ENCODE assay signal across 8 cellular contexts in genomic region chr13:98543380-98544104, GRCh38. TPM values are rescaled to one million over a fixed set of nuclear protein-coding genes. Genes with fewer than 3 reads are reported as not detected.
DNase-seq lines count a peak whose midpoint lies in the region; ATAC-seq and TF ChIP-seq lines count a peak whose summit lies in the region.

No MANE protein-coding gene starts in this region.

- no peaks in the 10 kb centered on the region for H3K27me3 ChIP-seq in thoracic aorta (replicated peaks; ENCODE audit: insufficient read depth)

- peaks cover 95% of the 10 kb centered on the region for H3K4me1 Mint-ChIP-seq in activated T-cell treated with anti-CD3 and anti-CD28 coated beads, Interleukin-2, amount 50 U/mL, for 24 hours (ENCODE audit: low read depth)
- peaks cover 78 to 90% of the 10 kb centered on the region in 2 donors for H3K4me1 Mint-ChIP-seq in immature natural killer cell

- H3K27ac ChIP-seq in thoracic aorta: no peak overlapping the region

- H3K9me3 Mint-ChIP-seq in activated T-cell treated with anti-CD3 and anti-CD28 coated beads, Interleukin-2, amount 50 U/mL, for 24 hours: no peaks in the 10 kb centered on the region
- H3K9me3 Mint-ChIP-seq in immature natural killer cell: no peaks in the 10 kb centered on the region

- H3K27ac Mint-ChIP-seq in activated T-cell treated with anti-CD3 and anti-CD28 coated beads, Interleukin-2, amount 50 U/mL, for 24 hours: peak overlapping the region; percentile 93
- H3K27ac Mint-ChIP-seq in immature natural killer cell: peak overlapping the region; percentile 37 to 70 (median 59)

- H3K4me1 ChIP-seq in thoracic aorta (ENCODE audit: control insufficient read depth in 1 of 2, low read depth in 2 of 2): peaks cover 16 to 48% of the 10 kb centered on the region in 2 donors

- peaks cover 76% of the 10 kb centered on the region for H3K36me3 Mint-ChIP-seq in activated T-cell treated with anti-CD3 and anti-CD28 coated beads, Interleukin-2, amount 50 U/mL, for 24 hours (ENCODE audit: low read depth)
- peaks cover 0 to 1% (median 0%) of the 10 kb centered on the region in 3 donors for H3K36me3 Mint-ChIP-seq in immature natural killer cell

- no peaks in the 10 kb centered on the region for H3K27me3 Mint-ChIP-seq in activated T-cell treated with anti-CD3 and anti-CD28 coated beads, Interleukin-2, amount 50 U/mL, for 24 hours
- peaks cover 0 to 5% (median 0%) of the 10 kb centered on the region in 3 donors for H3K27me3 Mint-ChIP-seq in immature natural killer cell (ENCODE audit: low read depth in 3 of 3)

- no peak for DNase-seq in activated T-cell treated with anti-CD3 and anti-CD28 coated beads, Interleukin-2, amount 50 U/mL, for 24 hours
- DNase-seq in activated T-cell treated with anti-CD3 and anti-CD28 coated beads for 4 hours (no peak), SHP77 (lab: John Stamatoyannopoulos, UW) (peak; percentile 49 to 70), immature natural killer cell (no peak), thoracic aorta (ENCODE audit: low spot score) (no peak), DMS79 (lab: John Stamatoyannopoulos, UW) (no peak), medulla oblongata (ENCODE audit: extremely low spot score) (no peak)

- peak overlapping the region; percentile 69 for H3K4me3 Mint-ChIP-seq in activated T-cell treated with anti-CD3 and anti-CD28 coated beads, Interleukin-2, amount 50 U/mL, for 24 hours
- peak overlapping the region; percentile 66 to 86 (median 76) for H3K4me3 Mint-ChIP-seq in immature natural killer cell

- H3K4me3 ChIP-seq in thoracic aorta: peak overlapping the region; percentile 38

- H3K36me3 ChIP-seq in thoracic aorta: no peaks in the 10 kb centered on the region

- no peaks in the 10 kb centered on the region for H3K9me3 ChIP-seq in thoracic aorta

- ATAC-seq in thoracic aorta (ENCODE audit: insufficient number of reproducible peaks, low FRiP score, low read depth): no peak
- no peak for ATAC-seq in HG03175 (IDR thresholded peaks at IDR 0.05; ENCODE audit: unreplicated experiment)

- TF ChIP-seq CTCF in thoracic aorta (IDR thresholded peaks at IDR 0.05): no peak

RNA-seq across cellular contexts. Expression of gene STK24, which starts 33.4 kb away (rescaled TPM):
- 10 to 100 TPM; 10.8 to 18.8 (median 15.8) TPM for polyA plus RNA-seq in immature natural killer cell
- total RNA-seq in thoracic aorta: 10 to 100 TPM; 50.8 to 80.3 TPM

Comparison
In these comparisons a context has a peak if more than half of its experiments do, and no peak if none do; other contexts are left out.
1. DNase-seq: peak in SHP77 (2 of 2); none in activated T-cell treated with anti-CD3 and anti-CD28 coated beads, Interleukin-2, amount 50 U/mL, for 24 hours (single experiment), activated T-cell treated with anti-CD3 and anti-CD28 coated beads for 4 hours (single experiment), immature natural killer cell (0 of 3), thoracic aorta (single experiment), DMS79 (single experiment) and medulla oblongata (single experiment).